Comparison of ENCODE assay signal across 8 cellular contexts in the genomic region with DNA sequence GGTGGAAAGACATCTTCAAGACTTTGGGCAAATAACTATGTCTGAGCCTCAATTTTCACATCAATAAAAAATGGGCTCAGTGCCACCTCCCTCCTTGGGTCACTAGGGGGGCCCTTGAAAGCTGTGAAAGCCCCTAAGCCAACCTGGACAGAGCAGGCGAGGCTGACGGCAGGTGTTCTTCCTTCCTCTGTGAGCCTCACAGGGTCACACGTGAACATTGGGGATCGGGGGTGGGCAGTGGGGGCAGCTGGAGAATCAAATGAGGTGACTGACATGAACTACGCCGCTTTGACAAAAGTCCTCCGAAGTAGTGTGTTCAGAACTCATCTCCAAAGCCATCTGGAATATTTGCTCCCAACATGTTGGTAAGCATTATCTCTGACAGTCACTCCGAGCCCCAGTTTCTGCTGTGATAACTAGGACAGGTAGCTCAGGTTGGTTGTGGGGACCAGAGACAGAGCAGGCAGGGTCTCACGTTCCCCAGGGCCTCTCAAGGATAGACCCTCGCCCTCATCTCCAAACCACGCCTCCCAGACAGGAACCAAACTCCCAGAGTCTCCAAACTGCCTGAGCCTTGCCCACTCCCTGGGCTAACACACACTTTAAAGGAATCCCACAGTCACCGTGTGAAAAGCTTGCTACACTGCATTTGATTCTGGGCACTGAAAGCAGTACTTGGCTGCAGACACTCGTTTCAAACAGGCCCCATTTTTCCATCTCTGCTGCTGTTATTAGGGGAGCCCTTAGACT. TPM values are rescaled to one million over a fixed set of nuclear protein-coding genes. Genes with fewer than 3 reads are reported as not detected.
DNase-seq lines count a peak whose midpoint lies in the region; ATAC-seq, FAIRE-seq and TF ChIP-seq lines count a peak whose summit lies in the region.

No MANE protein-coding gene starts in this region.

- ATAC-seq in GM18519 (IDR thresholded peaks at IDR 0.05; ENCODE audit: low FRiP score, unreplicated experiment) = no peak

- H3K9me3 ChIP-seq in endodermal cell (ENCODE audit: control insufficient read depth, low read length) (no peaks in the 10 kb centered on the region), prostate gland (no peaks in the 10 kb centered on the region)

- no peaks in the 10 kb centered on the region for H3K36me3 Mint-ChIP-seq in endodermal cell (ENCODE audit: low read depth)

- in situ Hi-C loops in G401 (cut with HindIII; ENCODE audit: low sequenced_read_pairs) = no loop called here

- peak overlapping the region; percentile 30 for H3K4me3 ChIP-seq in LNCaP clone FGC (ENCODE audit: low read depth, low read length)
- peak overlapping the region; percentile 69 for H3K4me3 ChIP-seq in endodermal cell (ENCODE audit: low read length)
- H3K4me3 ChIP-seq in prostate gland = peak overlapping the region; percentile 10 to 97

- H3K27me3 ChIP-seq in endodermal cell (ENCODE audit: control insufficient read depth, insufficient read depth, low read length, poor library complexity, severe bottlenecking) = no peaks in the 10 kb centered on the region
- no peaks in the 10 kb centered on the region for H3K27me3 ChIP-seq in prostate gland (replicated peaks; ENCODE audit: insufficient read depth)

- H3K36me3 ChIP-seq in endodermal cell (ENCODE audit: control insufficient read depth, insufficient read depth, low read length) (no peaks in the 10 kb centered on the region), prostate gland (no peaks in the 10 kb centered on the region)

- peaks cover 19% of the 10 kb centered on the region for H3K4me1 Mint-ChIP-seq in endodermal cell

- H3K27ac ChIP-seq in endodermal cell (ENCODE audit: low read depth, low read length) = no peak overlapping the region
- no peak overlapping the region for H3K27ac ChIP-seq in prostate gland

- WGBS in endodermal cell (ENCODE audit: insufficient coverage in 1 of 2, insufficient read length in 1 of 2), 2 experiments = 73 to 77% methylated on average over 9 to 13 of the region's 13 CpGs
- WGBS in prostate gland = 55% methylated on average over 13 of the region's 13 CpGs

- peak; percentile 58 for FAIRE-seq in GM12891 (lab: Jason Lieb, UNC)

- H3K9me3 Mint-ChIP-seq in endodermal cell = no peaks in the 10 kb centered on the region

- no peak overlapping the region for H3K9ac ChIP-seq in endodermal cell (ENCODE audit: extremely low read depth, low read length, poor library complexity, severe bottlenecking)

- H3K4me1 ChIP-seq in endodermal cell (ENCODE audit: control insufficient read depth, insufficient read depth, low read length) = peaks cover 2% of the 10 kb centered on the region
- peaks cover 10% of the 10 kb centered on the region for H3K4me1 ChIP-seq in prostate gland (replicated peaks)

- H3K27ac Mint-ChIP-seq in endodermal cell = no peak overlapping the region

- TF ChIP-seq CTCF in LNCaP clone FGC (IDR thresholded peaks at IDR 0.05; ENCODE audit: control insufficient read depth, extremely low read depth, insufficient read depth) = no peak
- TF ChIP-seq CTCF in endodermal cell (conservative IDR thresholded peaks at IDR 0.05) = no peak
- TF ChIP-seq CTCF in prostate gland (IDR thresholded peaks at IDR 0.05) = no peak

- intact Hi-C loops in prostate gland (cut with DNase I) = no loop called here

- TF ChIP-seq POLR2A in GM12891 (IDR thresholded peaks at IDR 0.05; ENCODE audit: low read depth, low read length) (no peak), prostate gland (IDR thresholded peaks at IDR 0.05) (no peak)

- no peak for DNase-seq in GM12891 (ENCODE audit: insufficient read length, low spot score)
- no peak for DNase-seq in LNCaP clone FGC (ENCODE audit: low read depth)
- DNase-seq in endodermal cell = no peak
- DNase-seq in prostate gland (ENCODE audit: low spot score) = no peak
- DNase-seq in MV-4-11 (lab: John Stamatoyannopoulos, UW) = no peak
- no peak for DNase-seq in T-helper 9 cell
- DNase-seq in G401 (ENCODE audit: low spot score) = no peak

- H3K27me3 Mint-ChIP-seq in endodermal cell (ENCODE audit: insufficient read depth) = no peaks in the 10 kb centered on the region

- H3K4me3 Mint-ChIP-seq in endodermal cell = peak overlapping the region; percentile 69

TF ChIP-seq in GM12891, 5 proteins besides CTCF, POLR2A, EP300 and RAD21:
- TF ChIP-seq POLR2AphosphoS5 (IDR thresholded peaks at IDR 0.05; ENCODE audit: low read depth, low read length) (no peak), PAX5 (IDR thresholded peaks at IDR 0.05; ENCODE audit: insufficient read depth, low read length, severe bottlenecking) (no peak), POU2F2 (IDR thresholded peaks at IDR 0.05; ENCODE audit: low read depth, low read length) (no peak), TAF1 (IDR thresholded peaks at IDR 0.05; ENCODE audit: low read depth, low read length) (no peak), SPI1 (IDR thresholded peaks at IDR 0.05; ENCODE audit: low read depth, low read length) (no peak)

RNA-seq across cellular contexts. Expression of a gene that starts 0.8 kb away (rescaled TPM):
- 4.6 TPM for polyA plus RNA-seq in GM12891 (2012; ENCODE audit: low read depth, missing spikeins)
- total RNA-seq in endodermal cell (10 to 100 TPM; 25.3 to 26.1 TPM), prostate gland (100 to 1,000 TPM in 1 of 2 donors, 10 to 100 TPM in 1; 53.4 to 169 TPM)
- polyA plus RNA-seq in endodermal cell (2013, experiment 1 of 2) = 23.8 TPM
- 24.1 TPM for polyA plus RNA-seq in endodermal cell (2013, experiment 2 of 2)
- total RNA-seq in G401 (2014; rRNA removed; shearing (Covaris generic)) = 8.2 and 9.3 TPM in 2 replicates
